Comparison of ENCODE assay signal across 32 cellular contexts in genomic region chr5:172527559-172527958, GRCh38.
DNase-seq lines count a peak whose midpoint lies in the region; ATAC-seq and TF ChIP-seq lines count a peak whose summit lies in the region.
"Had no signal": no experiment of that assay in that cellular context is flagged by ENCODE, and none has a peak within 500 bp of the region (broad histone marks: within the 10 kb centered on the region; RNA-seq: fewer than 3 reads in every experiment).

No MANE protein-coding gene starts in this region.

- H3K27me3 ChIP-seq in gastroesophageal sphincter = no peaks in the 10 kb centered on the region
- no peaks in the 10 kb centered on the region for H3K27me3 ChIP-seq in stomach
- H3K27me3 ChIP-seq: breast epithelium, ovary, thyroid gland, uterus had no signal

- H3K4me3 ChIP-seq in gastroesophageal sphincter (no peak overlapping the region), stomach (no peak overlapping the region)
- H3K4me3 ChIP-seq: breast epithelium, K562, ovary, thyroid gland, uterus had no signal

- no peaks in the 10 kb centered on the region for H3K9me3 ChIP-seq in gastroesophageal sphincter
- H3K9me3 ChIP-seq in stomach = peaks cover 0 to 2% (median 0%) of the 10 kb centered on the region in 4 donors
- H3K9me3 ChIP-seq: ovary, thyroid gland, uterus had no signal

- ATAC-seq in gastroesophageal sphincter (no peak), GM18505 (IDR thresholded peaks at IDR 0.05; ENCODE audit: unreplicated experiment) (no peak), GM19467 (IDR thresholded peaks at IDR 0.05; ENCODE audit: unreplicated experiment) (no peak)
- ATAC-seq: activated CD4-positive, CD25-positive, alpha-beta regulatory T cell treated with anti-CD3 and anti-CD28 coated beads, Interleukin-2, amount 50 U/mL, for 24 hours; K562; natural killer cell treated with Interleukin-12 subunit alpha and Interleukin-12 subunit beta and Interleukin-15 and Interleukin-18, amount 100 ng/mL, for 72 hours; SK-N-SH treated with all-trans-retinoic acid at 6 μM for 48 hours; T-helper 17 cell had no signal

- 78 to 80% methylated on average over 1 to 4 of the region's 4 CpGs for WGBS in gastroesophageal sphincter (ENCODE audit: low coverage in 1 of 2), 2 donors
- WGBS in stomach, 5 donors = 65 to 84% (median 81%) methylated on average over 4 of the region's 4 CpGs

- CTCF ChIA-PET in GM10248 (lab: Yijun Ruan, JAX) = no interaction called here

- TF ChIP-seq CTCF in GM10248 (IDR thresholded peaks at IDR 0.05; ENCODE audit: control extremely low read depth, extremely low read depth, low read depth, missing control alignments) (no peak), gastroesophageal sphincter (IDR thresholded peaks at IDR 0.05) (no peak), stomach (IDR thresholded peaks at IDR 0.05) (no peak)

- H3K4me1 ChIP-seq in gastroesophageal sphincter (peaks cover 0 to 37% (median 15%) of the 10 kb centered on the region in 3 donors), stomach (peaks cover 0 to 22% (median 3%) of the 10 kb centered on the region in 4 donors)
- H3K4me1 ChIP-seq: breast epithelium, thyroid gland had no signal

- intact Hi-C loops in posterior vena cava (cut with DNase I) (no loop called here), stomach (cut with DNase I; ENCODE audit: low total_unique reads) (no loop called here)

- peak overlapping the region in 3 of 4 donors; percentile 64 to 87 (median 71) for H3K27ac ChIP-seq in gastroesophageal sphincter
- peak overlapping the region in 1 of 5 donors; percentile 42 for H3K27ac ChIP-seq in stomach
- H3K27ac ChIP-seq: breast epithelium, ovary, thyroid gland, uterus had no signal

- peak; percentile 13 for DNase-seq in activated CD8-positive, alpha-beta memory T cell treated with anti-CD3 and anti-CD28 coated beads for 24 hours
- no peak for DNase-seq in activated CD8-positive, alpha-beta memory T cell treated with anti-CD3 and anti-CD28 coated beads, Interleukin-2, amount 50 U/mL, for 4 hours
- peak; percentile 3 for DNase-seq in GM10248 (ENCODE audit: extremely low spot score)
- DNase-seq in posterior vena cava (ENCODE audit: low spot score) = peak; percentile 25
- DNase-seq in stomach = no peak
- DNase-seq: activated CD4-positive, alpha-beta memory T cell treated with anti-CD3 and anti-CD28 coated beads for 36 hours; activated gamma-delta T cell; activated naive CD8-positive, alpha-beta T cell treated with anti-CD3 and anti-CD28 coated beads for 36 hours; anterior cingulate cortex; DMS 273 treated with DMSO at 0.1 percent for 48 hours; effector memory CD4-positive, alpha-beta T cell; H7; kidney; NCI-H1092; NCI-H1694 treated with DMSO at 0.1 percent for 48 hours; NCI-H2171 treated with DMSO at 0.1 percent for 48 hours; NCI-H524; OCI-M1; ovary; retina; stimulated activated CD8-positive, alpha-beta memory T cell treated with anti-CD3 and anti-CD28 coated beads, Interleukin-4, amount 100 ng/mL, for 48 hours; T-helper 17 cell; thyroid gland; uterus had no signal

- POLR2A ChIA-PET in GM10248 (lab: Yijun Ruan, JAX) = no interaction called here

- TF ChIP-seq EP300 in gastroesophageal sphincter (IDR thresholded peaks at IDR 0.05) = no peak
- no peak for TF ChIP-seq EP300 in stomach (IDR thresholded peaks at IDR 0.05)

- TF ChIP-seq POLR2A in gastroesophageal sphincter (IDR thresholded peaks at IDR 0.05) (no peak), GM18505 (IDR thresholded peaks at IDR 0.05; ENCODE audit: borderline replicate concordance, extremely low read depth, insufficient read depth, insufficient read length) (no peak), stomach (IDR thresholded peaks at IDR 0.05) (no peak)

- H3K36me3 ChIP-seq in gastroesophageal sphincter (no peaks in the 10 kb centered on the region), stomach (no peaks in the 10 kb centered on the region)
- H3K36me3 ChIP-seq: breast epithelium, ovary, thyroid gland, uterus had no signal

Comparison
In these comparisons a context has a peak if more than half of its experiments do, and no peak if none do; other contexts are left out.
1. DNase-seq: peak in activated CD8-positive, alpha-beta memory T cell treated with anti-CD3 and anti-CD28 coated beads for 24 hours (single experiment), GM10248 (single experiment) and posterior vena cava (single experiment); none in activated CD8-positive, alpha-beta memory T cell treated with anti-CD3 and anti-CD28 coated beads, Interleukin-2, amount 50 U/mL, for 4 hours (single experiment) and stomach (single experiment).